ENCODE assay signal across 10 cellular contexts in the genomic region with DNA sequence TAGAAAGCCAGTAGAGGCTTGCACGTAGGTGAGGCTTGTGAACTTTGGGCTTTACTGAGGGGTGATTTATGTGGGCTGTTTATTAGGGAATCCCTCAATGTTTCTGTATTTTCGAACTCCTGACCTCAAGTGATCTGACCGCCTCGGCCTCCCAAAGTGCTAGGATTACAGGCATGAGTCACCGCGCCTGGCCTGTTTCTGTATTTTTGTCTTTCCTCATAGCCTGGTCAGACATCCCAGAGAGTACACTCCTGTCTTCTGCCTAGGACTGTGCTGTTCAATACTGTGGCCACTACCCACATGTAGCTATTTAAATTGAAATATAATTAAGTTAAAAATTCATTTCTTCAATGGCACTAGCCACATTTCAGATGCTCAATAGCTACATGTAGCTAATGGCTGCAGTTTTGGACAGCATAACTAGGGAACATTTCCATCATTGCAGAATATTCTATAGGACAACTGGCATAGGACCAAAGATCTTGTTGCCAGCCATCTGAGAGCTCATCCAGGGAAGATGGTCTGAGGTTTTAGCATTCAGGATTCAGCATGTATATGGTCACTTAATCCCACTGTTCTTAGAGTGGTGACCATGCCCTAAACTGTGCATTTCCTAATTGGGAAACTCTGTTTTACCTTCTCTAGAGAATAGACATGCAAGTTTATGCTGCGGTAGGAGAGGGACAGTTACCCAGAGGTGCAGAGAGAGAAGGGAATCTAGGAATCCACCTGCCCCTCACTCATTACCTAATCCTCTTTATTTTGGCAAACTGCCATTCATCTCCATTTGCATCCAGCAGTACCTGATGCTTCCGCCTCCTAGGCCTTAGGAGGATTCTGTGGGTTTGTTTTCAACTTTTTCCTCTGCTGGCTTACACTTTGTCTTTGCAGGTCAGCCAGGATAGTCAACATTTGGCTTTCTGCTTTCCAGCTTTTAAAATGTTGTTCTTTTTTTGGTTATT.
A peak's percentile ranks its signal among the peaks of the same experiment; 100 is the strongest.
DNase-seq lines count a peak whose midpoint lies in the region; ATAC-seq and TF ChIP-seq lines count a peak whose summit lies in the region.
"Had no signal": no experiment of that assay in that cellular context is flagged by ENCODE, and none has a peak within 500 bp of the region (broad histone marks: within the 10 kb centered on the region; RNA-seq: fewer than 3 reads in every experiment).

No MANE protein-coding gene starts in this region.

- H3K4me3 ChIP-seq in esophagus muscularis mucosa (no peak overlapping the region), MM.1S (ENCODE audit: low read length) (no peak overlapping the region)

- H3K79me2 ChIP-seq in MM.1S (ENCODE audit: low read length): no peaks in the 10 kb centered on the region

- TF ChIP-seq EP300 in esophagus muscularis mucosa (IDR thresholded peaks at IDR 0.05): no peak

- peak; percentile 71 for DNase-seq in HCEC 1CT
- peak; percentile 48 for DNase-seq in NCI-H510A (lab: John Stamatoyannopoulos, UW)
- no peak for DNase-seq in esophagus muscularis mucosa (ENCODE audit: extremely low spot score)
- peak; percentile 59 for DNase-seq in sciatic nerve (ENCODE audit: low spot score)
- no peak for DNase-seq in MM.1S
- DNase-seq in germinal center (ENCODE audit: low spot score): no peak
- no peak for DNase-seq in effector CD8-positive, alpha-beta T cell (lab: John Stamatoyannopoulos, UW)
- DNase-seq in stimulated activated CD4-positive, alpha-beta T cell treated with anti-CD3 and anti-CD28 coated beads, Interleukin-2, amount 100 ng/mL, for 48 hours: no peak

- WGBS in esophagus muscularis mucosa: 56% methylated on average over 8 of the region's 8 CpGs

- no peaks in the 10 kb centered on the region for H3F3A ChIP-seq in MM.1S (ENCODE audit: insufficient read depth, low read length)

- H3K4me1 ChIP-seq in esophagus muscularis mucosa (peaks cover 42 to 57% (median 50%) of the 10 kb centered on the region in 4 donors), MM.1S (ENCODE audit: low read length) (no peaks in the 10 kb centered on the region)

- no peaks in the 10 kb centered on the region for H4K20me1 ChIP-seq in MM.1S (ENCODE audit: insufficient read depth, low read length)

- H3K27me3 ChIP-seq in esophagus muscularis mucosa: no peaks in the 10 kb centered on the region
- H3K27me3 ChIP-seq in MM.1S (replicated peaks; ENCODE audit: insufficient read depth, low read length): no peaks in the 10 kb centered on the region

- no peaks in the 10 kb centered on the region for H3K36me3 ChIP-seq in esophagus muscularis mucosa
- H3K36me3 ChIP-seq in MM.1S (replicated peaks; ENCODE audit: insufficient read depth, low read length): no peaks in the 10 kb centered on the region

- H3K9me2 ChIP-seq in MM.1S (replicated peaks; ENCODE audit: insufficient read depth, low read length): no peaks in the 10 kb centered on the region

- peak; percentile 94 for ATAC-seq in sciatic nerve
- ATAC-seq: Panc1 had no signal

- no peak overlapping the region for H3K9ac ChIP-seq in MM.1S (ENCODE audit: low read length)
- H3K9ac ChIP-seq: parathyroid adenoma had no signal

- TF ChIP-seq POLR2A in esophagus muscularis mucosa (IDR thresholded peaks at IDR 0.05; ENCODE audit: low read depth): no peak

- peak overlapping the region; percentile 22 to 58 (median 36) for H3K27ac ChIP-seq in esophagus muscularis mucosa (replicated peaks in 1 of 4)
- no peak overlapping the region for H3K27ac ChIP-seq in MM.1S (ENCODE audit: low read length)
- H3K27ac ChIP-seq: parathyroid adenoma had no signal

- no peak overlapping the region for H3K4me2 ChIP-seq in MM.1S (ENCODE audit: low read depth, low read length)

- intact Hi-C loops in esophagus muscularis mucosa (cut with DNase I): no loop called here
- intact Hi-C loops in sciatic nerve (cut with DNase I): no loop called here

- TF ChIP-seq CTCF in esophagus muscularis mucosa (IDR thresholded peaks at IDR 0.05) (no peak), MM.1S (IDR thresholded peaks at IDR 0.05; ENCODE audit: low read length) (no peak)

- H3K9me3 ChIP-seq in esophagus muscularis mucosa (peaks cover 0 to 7% (median 1%) of the 10 kb centered on the region in 4 donors), MM.1S (replicated peaks; ENCODE audit: insufficient read depth, low read length) (no peaks in the 10 kb centered on the region)

- H2AFZ ChIP-seq in MM.1S (ENCODE audit: low read length): no peak overlapping the region
- H2AFZ ChIP-seq: parathyroid adenoma had no signal

Comparison
In these comparisons a context has a peak if more than half of its experiments do, and no peak if none do; other contexts are left out.
1. DNase-seq: peak in HCEC 1CT (single experiment), NCI-H510A (single experiment) and sciatic nerve (single experiment); none in esophagus muscularis mucosa (single experiment), MM.1S (single experiment), germinal center (single experiment), effector CD8-positive, alpha-beta T cell (single experiment) and stimulated activated CD4-positive, alpha-beta T cell treated with anti-CD3 and anti-CD28 coated beads, Interleukin-2, amount 100 ng/mL, for 48 hours (0 of 2).